ENCODE assay signal across 14 cellular contexts in genomic region chr1:25802915-25803314, GRCh38. TPM values are rescaled to one million over a fixed set of nuclear protein-coding genes. Genes with fewer than 3 reads are reported as not detected.
A peak's percentile ranks its signal among the peaks of the same experiment; 100 is the strongest.
DNase-seq lines count a peak whose midpoint lies in the region; ATAC-seq, FAIRE-seq and TF ChIP-seq lines count a peak whose summit lies in the region.
"Had no signal": no experiment of that assay in that cellular context is flagged by ENCODE, and none has a peak within 500 bp of the region (broad histone marks: within the 10 kb centered on the region; RNA-seq: fewer than 3 reads in every experiment).

No MANE protein-coding gene starts in this region.

- peaks cover 30 to 64% (median 57%) of the 10 kb centered on the region in 4 donors for H3K4me1 Mint-ChIP-seq in naive thymus-derived CD8-positive, alpha-beta T cell
- peaks cover 26 to 31% of the 10 kb centered on the region in 2 donors for H3K4me1 Mint-ChIP-seq in effector memory CD8-positive, alpha-beta T cell (ENCODE audit: low read depth in 2 of 2)

- 71% methylated on average over 6 of the region's 6 CpGs for WGBS in SK-N-SH (ENCODE audit: low lambda C conversion rate)

- no peaks in the 10 kb centered on the region for H3K9me3 Mint-ChIP-seq in naive thymus-derived CD8-positive, alpha-beta T cell
- H3K9me3 Mint-ChIP-seq in effector memory CD8-positive, alpha-beta T cell = no peaks in the 10 kb centered on the region
- H3K9me3 Mint-ChIP-seq: HFFc6; stimulated activated naive CD8-positive, alpha-beta T cell treated with anti-CD3 and anti-CD28 coated beads, Interleukin-15, Interleukin-2, amounts not matched to agents 100 ng/mL and 50 ng/mL, for 24 hours had no signal

- no peaks in the 10 kb centered on the region for H3K9me2 ChIP-seq in SK-N-SH

- H3K36me3 Mint-ChIP-seq in naive thymus-derived CD8-positive, alpha-beta T cell = peaks cover 0 to 22% (median 9%) of the 10 kb centered on the region in 3 donors
- peaks cover 16% of the 10 kb centered on the region for H3K36me3 Mint-ChIP-seq in effector memory CD8-positive, alpha-beta T cell (ENCODE audit: insufficient read depth)

- TF ChIP-seq EP300 in SK-N-SH (IDR thresholded peaks at IDR 0.05; ENCODE audit: borderline replicate concordance in 1 of 2, low read depth in 1 of 2, low read length in 1 of 2) = no peak

- peak; percentile 36; the same call in 1 of the 2 replicates for TF ChIP-seq RAD21 in SK-N-SH (IDR thresholded peaks at IDR 0.05; ENCODE audit: low read length)

- peaks cover 0 to 40% of the 10 kb centered on the region in 2 experiments; a peak in 3 of 4 replicates for H3K4me1 ChIP-seq in SK-N-SH (ENCODE audit: control insufficient read depth in 1 of 2, insufficient read depth in 2 of 2, low read depth in 1 of 2, low read length in 1 of 2)
- H3K4me1 ChIP-seq: foreskin keratinocyte had no signal

- H3K79me2 ChIP-seq in SK-N-SH (ENCODE audit: insufficient read depth) = peaks cover 24% of the 10 kb centered on the region; the same call in 1 of the 2 replicates

- CTCF ChIA-PET in SK-N-SH (lab: Yijun Ruan, JAX) = interaction anchor here (0.6 to 2.2 kb wide), 6 partner anchors 29 to 194 kb away, joined by 3 to 14 read pairs (median 4); no protein-coding TSS in a partner anchor

- FAIRE-seq in GM19239 (lab: Jason Lieb, UNC) = peak; percentile 73

- H3F3A ChIP-seq in SK-N-SH (replicated peaks; ENCODE audit: insufficient read depth) = peaks cover 13% of the 10 kb centered on the region

- DNase-seq in SK-N-SH = peak; percentile 53
- DNase-seq in GM19239 (ENCODE audit: insufficient read length, low spot score) = no peak
- peak; percentile 41 for DNase-seq in SK-MEL-5 (ENCODE audit: low read depth, low spot score)
- peak in 1 of 10 donors; percentile 41 for DNase-seq in naive thymus-derived CD8-positive, alpha-beta T cell
- no peak for DNase-seq in effector memory CD8-positive, alpha-beta T cell
- no peak for DNase-seq in NOMO-1 treated with DMSO at 0.1 percent for 48 hours (lab: John Stamatoyannopoulos, UW; ENCODE audit: unreplicated experiment)
- no peak for DNase-seq in stimulated activated CD4-positive, alpha-beta T cell treated with anti-CD3 and anti-CD28 coated beads, Interleukin-4, amount 100 ng/mL, for 1 hour
- DNase-seq: foreskin keratinocyte, HFFc6 had no signal

- in situ Hi-C loops in SK-MEL-5 (cut with HindIII; ENCODE audit: low pct_unique_long_range_greater_than_20kb, low sequenced_read_pairs) = no loop called here

- no peaks in the 10 kb centered on the region for H3K27me3 ChIP-seq in SK-N-SH (ENCODE audit: insufficient read depth)
- H3K27me3 ChIP-seq: foreskin keratinocyte had no signal

- POLR2A ChIA-PET in SK-N-SH (lab: Yijun Ruan, JAX) = no interaction called here
- POLR2A ChIA-PET in naive thymus-derived CD8-positive, alpha-beta T cell (lab: Charles Lee) = interaction anchor here (0.6 to 1.7 kb wide), 4 partner anchors 24 to 236 kb away, joined by 3 to 4 read pairs (median 4); no protein-coding TSS in a partner anchor

- H3K27ac ChIP-seq in SK-N-SH (ENCODE audit: low read depth in 2 of 2, low read length in 1 of 2) = no peak overlapping the region
- H3K27ac ChIP-seq: foreskin keratinocyte had no signal

- peak overlapping the region; percentile 6 to 66 (median 53) for H3K4me3 Mint-ChIP-seq in naive thymus-derived CD8-positive, alpha-beta T cell
- no peak overlapping the region for H3K4me3 Mint-ChIP-seq in effector memory CD8-positive, alpha-beta T cell
- H3K4me3 Mint-ChIP-seq: HFFc6 had no signal

- H3K36me3 ChIP-seq in SK-N-SH (replicated peaks in 1 of 2; ENCODE audit: control insufficient read depth in 1 of 2, insufficient read depth in 2 of 2, low read length in 1 of 2) = peaks cover 3 to 19% of the 10 kb centered on the region in 2 experiments

- H3K4me3 ChIP-seq in SK-N-SH (ENCODE audit: low read depth in 2 of 2, low read length in 1 of 2) = no peak overlapping the region
- H3K4me3 ChIP-seq: skin epidermis had no signal

- H3K9me3 ChIP-seq in SK-N-SH = no peaks in the 10 kb centered on the region

- H3K4me2 ChIP-seq in SK-N-SH = 0 out of 2 replicates have a peak overlapping the region, but pooled peaks have one; percentile 2

- no peak for TF ChIP-seq CTCF in SK-N-SH (IDR thresholded peaks at IDR 0.05)

- no peak overlapping the region for H3K9ac ChIP-seq in SK-N-SH

- no peaks in the 10 kb centered on the region for H3K27me3 Mint-ChIP-seq in naive thymus-derived CD8-positive, alpha-beta T cell
- no peaks in the 10 kb centered on the region for H3K27me3 Mint-ChIP-seq in effector memory CD8-positive, alpha-beta T cell
- H3K27me3 Mint-ChIP-seq: stimulated activated naive CD8-positive, alpha-beta T cell treated with anti-CD3 and anti-CD28 coated beads, Interleukin-15, Interleukin-2, amounts not matched to agents 100 ng/mL and 50 ng/mL, for 24 hours had no signal

- H2AFZ ChIP-seq in SK-N-SH (ENCODE audit: low read depth) = no peak overlapping the region

- H4K20me1 ChIP-seq in SK-N-SH (ENCODE audit: insufficient read depth) = no peaks in the 10 kb centered on the region

- ATAC-seq in SK-N-SH treated with all-trans-retinoic acid at 6 μM for 48 hours = no peak
- ATAC-seq in naive thymus-derived CD8-positive, alpha-beta T cell = peak in 1 of 2 donors; percentile 51
- no peak for ATAC-seq in effector memory CD8-positive, alpha-beta T cell (replicated peaks)
- ATAC-seq: foreskin keratinocyte had no signal

- H3K27ac Mint-ChIP-seq in naive thymus-derived CD8-positive, alpha-beta T cell = peak overlapping the region in 9 of 10 donors; percentile 1 to 67 (median 43)
- no peak overlapping the region for H3K27ac Mint-ChIP-seq in effector memory CD8-positive, alpha-beta T cell
- H3K27ac Mint-ChIP-seq: HFFc6; stimulated activated naive CD8-positive, alpha-beta T cell treated with anti-CD3 and anti-CD28 coated beads, Interleukin-15, Interleukin-2, amounts not matched to agents 100 ng/mL and 50 ng/mL, for 24 hours had no signal

TF ChIP-seq in SK-N-SH, 30 proteins besides CTCF, POLR2A, EP300 and RAD21:
- TF ChIP-seq GATA2 (CRISPR knock-in tag; IDR thresholded peaks at IDR 0.05) = peak; percentile 58
- TF ChIP-seq, protein P1, sequence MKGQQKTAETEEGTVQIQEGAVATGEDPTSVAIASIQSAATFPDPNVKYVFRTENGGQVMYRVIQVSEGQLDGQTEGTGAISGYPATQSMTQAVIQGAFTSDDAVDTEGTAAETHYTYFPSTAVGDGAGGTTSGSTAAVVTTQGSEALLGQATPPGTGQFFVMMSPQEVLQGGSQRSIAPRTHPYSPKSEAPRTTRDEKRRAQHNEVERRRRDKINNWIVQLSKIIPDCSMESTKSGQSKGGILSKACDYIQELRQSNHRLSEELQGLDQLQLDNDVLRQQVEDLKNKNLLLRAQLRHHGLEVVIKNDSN (IDR thresholded peaks at IDR 0.05; ENCODE audit: borderline replicate concordance, low read depth) = no peak

TF ChIP-seq in SK-N-SH treated with all-trans-retinoic acid at 6 μM for 48 hours, 23 proteins besides CTCF, POLR2A, EP300 and RAD21 (continues in another document):
- TF ChIP-seq PPARA (CRISPR knock-in tag; IDR thresholded peaks at IDR 0.05; ENCODE audit: borderline replicate concordance) = no peak
- TF ChIP-seq, protein P2, sequence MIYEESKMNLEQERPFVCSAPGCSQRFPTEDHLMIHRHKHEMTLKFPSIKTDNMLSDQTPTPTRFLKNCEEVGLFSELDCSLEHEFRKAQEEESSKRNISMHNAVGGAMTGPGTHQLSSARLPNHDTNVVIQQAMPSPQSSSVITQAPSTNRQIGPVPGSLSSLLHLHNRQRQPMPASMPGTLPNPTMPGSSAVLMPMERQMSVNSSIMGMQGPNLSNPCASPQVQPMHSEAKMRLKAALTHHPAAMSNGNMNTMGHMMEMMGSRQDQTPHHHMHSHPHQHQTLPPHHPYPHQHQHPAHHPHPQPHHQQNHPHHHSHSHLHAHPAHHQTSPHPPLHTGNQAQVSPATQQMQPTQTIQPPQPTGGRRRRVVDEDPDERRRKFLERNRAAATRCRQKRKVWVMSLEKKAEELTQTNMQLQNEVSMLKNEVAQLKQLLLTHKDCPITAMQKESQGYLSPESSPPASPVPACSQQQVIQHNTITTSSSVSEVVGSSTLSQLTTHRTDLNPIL (CRISPR knock-in tag; IDR thresholded peaks at IDR 0.05; ENCODE audit: low read depth) = no peak
- TF ChIP-seq CSDC2 (CRISPR knock-in tag; IDR thresholded peaks at IDR 0.05) = no peak

RNA-seq across cellular contexts. Expression of gene SELENON, which starts 2.9 kb away (rescaled TPM):
- polyA plus RNA-seq in SK-N-SH (2012; rRNA removed) = 32.7 and 56.2 TPM in 2 replicates
- polyA plus RNA-seq in SK-N-SH (2012; cell fraction: cytosol; rRNA removed) = 42.6 and 69.9 TPM in 2 replicates
- polyA plus RNA-seq in SK-N-SH (2012; cell fraction: nucleus; rRNA removed) = 38.4 and 59.7 TPM in 2 replicates
- total RNA-seq in SK-MEL-5 (2014; rRNA removed; shearing (Covaris generic)) = 38.3 and 45.1 TPM in 2 replicates
- 199 and 253 TPM in 2 replicates for polyA plus RNA-seq in SK-MEL-5 (2015; cell fraction: cytosol; rRNA removed)
- polyA plus RNA-seq in SK-MEL-5 (2015; cell fraction: nucleus; rRNA removed) = 54.8 and 89.7 TPM in 2 replicates
- 10 to 100 TPM; 19.2 to 20.4 TPM for total RNA-seq in naive thymus-derived CD8-positive, alpha-beta T cell
- polyA plus RNA-seq in naive thymus-derived CD8-positive, alpha-beta T cell = 1 to 10 TPM; 2.6 to 7.0 (median 2.7) TPM

RNA-seq across cellular contexts. Expression of gene MTFR1L, which starts 16.8 kb away (rescaled TPM):
- polyA plus RNA-seq in SK-N-SH (2012; rRNA removed) = 53.6 and 61.2 TPM in 2 replicates
- polyA plus RNA-seq in SK-N-SH (2012; cell fraction: cytosol; rRNA removed) = 32.7 and 39.0 TPM in 2 replicates
- 205 and 223 TPM in 2 replicates for polyA plus RNA-seq in SK-N-SH (2012; cell fraction: nucleus; rRNA removed)
- 36.2 and 41.6 TPM in 2 replicates for total RNA-seq in SK-MEL-5 (2014; rRNA removed; shearing (Covaris generic))
- 43.5 and 44.2 TPM in 2 replicates for polyA plus RNA-seq in SK-MEL-5 (2015; cell fraction: cytosol; rRNA removed)
- 64.0 and 69.3 TPM in 2 replicates for polyA plus RNA-seq in SK-MEL-5 (2015; cell fraction: nucleus; rRNA removed)
- total RNA-seq in naive thymus-derived CD8-positive, alpha-beta T cell = 10 to 100 TPM; 50.0 to 56.4 TPM
- polyA plus RNA-seq in naive thymus-derived CD8-positive, alpha-beta T cell = 10 to 100 TPM; 34.3 to 42.6 (median 40.9) TPM

RNA-seq across cellular contexts. Expression of gene AUNIP, which starts 56.3 kb away (rescaled TPM):
- polyA plus RNA-seq in SK-N-SH (2012; rRNA removed) = 1.9 TPM in 2 replicates
- polyA plus RNA-seq in SK-N-SH (2012; cell fraction: cytosol; rRNA removed) = 1.8 and 2.1 TPM in 2 replicates
- 1.3 and 1.4 TPM in 2 replicates for polyA plus RNA-seq in SK-N-SH (2012; cell fraction: nucleus; rRNA removed)
- 6.6 and 7.0 TPM in 2 replicates for total RNA-seq in SK-MEL-5 (2014; rRNA removed; shearing (Covaris generic))
- 6.2 and 7.9 TPM in 2 replicates for polyA plus RNA-seq in SK-MEL-5 (2015; cell fraction: cytosol; rRNA removed)
- 5.2 and 5.8 TPM in 2 replicates for polyA plus RNA-seq in SK-MEL-5 (2015; cell fraction: nucleus; rRNA removed)
- total RNA-seq in naive thymus-derived CD8-positive, alpha-beta T cell = not detected
- not detected for polyA plus RNA-seq in naive thymus-derived CD8-positive, alpha-beta T cell
- total RNA-seq: cardiac septum, mesenteric fat pad had no signal

Comparison
In these comparisons a context has a peak if more than half of its experiments do, and no peak if none do; other contexts are left out.
1. DNase-seq: peak in SK-N-SH (single experiment) and SK-MEL-5 (single experiment); none in GM19239 (single experiment), effector memory CD8-positive, alpha-beta T cell (0 of 3), NOMO-1 treated with DMSO at 0.1 percent for 48 hours (single experiment) and stimulated activated CD4-positive, alpha-beta T cell treated with anti-CD3 and anti-CD28 coated beads, Interleukin-4, amount 100 ng/mL, for 1 hour (single experiment).
2. H3K27ac Mint-ChIP-seq: peak in naive thymus-derived CD8-positive, alpha-beta T cell (9 of 10); none in effector memory CD8-positive, alpha-beta T cell (0 of 2).
3. H3K4me3 Mint-ChIP-seq: peak in naive thymus-derived CD8-positive, alpha-beta T cell (10 of 10); none in effector memory CD8-positive, alpha-beta T cell (0 of 2).